Comparison of ENCODE assay signal across 37 cellular contexts in genomic region chr9:18819418-18819817, GRCh38.
"Had no signal": no experiment of that assay in that cellular context is flagged by ENCODE, and none has a peak within 500 bp of the region (broad histone marks: within the 10 kb centered on the region; RNA-seq: fewer than 3 reads in every experiment).

No MANE protein-coding gene starts in this region.

- ATAC-seq: activated naive CD4-positive, alpha-beta T cell treated with anti-CD3 and anti-CD28 coated beads, Interleukin-2, amount 50 U/mL, for 72 hours; activated naive CD8-positive, alpha-beta T cell treated with anti-CD3 and anti-CD28 coated beads, Interleukin-2, amount 50 U/mL, for 24 hours; activated T-cell treated with anti-CD3 and anti-CD28 coated beads, Interleukin-2, amount 50 U/mL, for 4 hours; activated T-cell treated with anti-CD3 and anti-CD28 coated beads, Interleukin-2, amount 50 U/mL, for 72 hours; activated T-helper 17 cell treated with anti-CD3 and anti-CD28 coated beads, Interleukin-2, amount 50 U/mL, for 72 hours; body of pancreas had no signal

- H3K9me3 ChIP-seq: adrenal gland, ascending aorta, body of pancreas, breast epithelium had no signal

- H3K4me1 ChIP-seq: ascending aorta, breast epithelium had no signal

- H3K27me3 ChIP-seq: adrenal gland, ascending aorta, body of pancreas, brain microvascular endothelial cell, breast epithelium, cardiac muscle cell had no signal

- H3K4me3 ChIP-seq: adrenal gland, ascending aorta, body of pancreas, breast epithelium, cardiac muscle cell had no signal

- DNase-seq: activated effector memory CD4-positive, alpha-beta T cell treated with anti-CD3 and anti-CD28 coated beads, Interleukin-2, amount 50 U/mL, for 16 hours; activated effector memory CD4-positive, alpha-beta T cell treated with Interleukin-2 at 50 U/mL for 16 hours; activated gamma-delta T cell; activated gamma-delta T cell treated with Interleukin-2 at 50 U/mL for 16 hours; activated naive CD4-positive, alpha-beta T cell; activated naive CD4-positive, alpha-beta T cell treated with anti-CD3 and anti-CD28 coated beads, Interleukin-2, amount 10 ng/mL, durations not matched to agents 7 days and 5 days; activated naive CD4-positive, alpha-beta T cell treated with anti-CD3 and anti-CD28 coated beads, Interleukin-2, amount 50 U/mL, for 16 hours; activated naive CD4-positive, alpha-beta T cell treated with Interleukin-2 at 50 U/mL for 16 hours; activated naive CD8-positive, alpha-beta T cell treated with anti-CD3 and anti-CD28 coated beads for 36 hours; activated naive CD8-positive, alpha-beta T cell treated with anti-CD3 and anti-CD28 coated beads, Interleukin-2, amount 10 ng/mL, durations not matched to agents 7 days and 5 days; activated naive CD8-positive, alpha-beta T cell treated with anti-CD3 and anti-CD28 coated beads, Interleukin-2, amount 50 U/mL, for 24 hours; activated T-cell treated with anti-CD3 and anti-CD28 coated beads for 4 hours; activated T-cell treated with anti-CD3 and anti-CD28 coated beads, Interleukin-2, amount 50 U/mL, for 1 hour; activated T-cell treated with anti-CD3 and anti-CD28 coated beads, Interleukin-2, amount 50 U/mL, for 24 hours; activated T-cell treated with anti-CD3 and anti-CD28 coated beads, Interleukin-2, amount 50 U/mL, for 4 hours; activated T-cell treated with anti-CD3 and anti-CD28 coated beads, Interleukin-2, amount 50 U/mL, for 48 hours; activated T-cell treated with anti-CD3 and anti-CD28 coated beads, Interleukin-2, amount 50 U/mL, for 72 hours; adrenal gland; amniotic stem cell; amygdala; anterior cingulate cortex; aorta; body of pancreas; brain microvascular endothelial cell; central memory CD4-positive, alpha-beta T cell; cerebellar nuclear complex had no signal

- H3K36me3 ChIP-seq: adrenal gland, breast epithelium, cardiac muscle cell had no signal

- H3K4me3 Mint-ChIP-seq: activated naive CD4-positive, alpha-beta T cell treated with anti-CD3 and anti-CD28 coated beads, Interleukin-2, amount 10 ng/mL, durations not matched to agents 7 days and 5 days; activated naive CD4-positive, alpha-beta T cell treated with anti-CD3 and anti-CD28 coated beads, Interleukin-2, amount 50 U/mL, for 24 hours; activated naive CD8-positive, alpha-beta T cell; activated naive CD8-positive, alpha-beta T cell treated with anti-CD3 and anti-CD28 coated beads for 36 hours; activated naive CD8-positive, alpha-beta T cell treated with anti-CD3 and anti-CD28 coated beads, Interleukin-2, amount 10 ng/mL, durations not matched to agents 7 days and 5 days; activated naive CD8-positive, alpha-beta T cell treated with anti-CD3 and anti-CD28 coated beads, Interleukin-2, amount 50 U/mL, for 24 hours; activated T-cell treated with anti-CD3 and anti-CD28 coated beads, Interleukin-2, amount 50 U/mL, for 24 hours; activated T-cell treated with anti-CD3 and anti-CD28 coated beads, Interleukin-2, amount 50 U/mL, for 4 hours; activated T-cell treated with anti-CD3 and anti-CD28 coated beads, Interleukin-2, amount 50 U/mL, for 72 hours; activated T-helper 1 cell treated with anti-CD3 and anti-CD28 coated beads, Interleukin-12 subunit alpha, Interleukin-12 subunit beta, Interleukin-2, Interleukin-4 antibody, amounts not matched to agents 30 ng/mL and 10 ng/mL and 1 ng/mL, durations not matched to agents 14 hours and 24 hours and 36 hours; activated T-helper 17 cell treated with anti-CD3 and anti-CD28 coated beads, Interleukin-2, amount 50 U/mL, for 72 hours; brain; central memory CD8-positive, alpha-beta T cell had no signal

- H3K36me3 Mint-ChIP-seq: activated naive CD4-positive, alpha-beta T cell treated with anti-CD3 and anti-CD28 coated beads, Interleukin-2, amount 10 ng/mL, durations not matched to agents 7 days and 5 days; activated naive CD4-positive, alpha-beta T cell treated with anti-CD3 and anti-CD28 coated beads, Interleukin-2, amount 50 U/mL, for 24 hours; activated naive CD4-positive, alpha-beta T cell treated with anti-CD3 and anti-CD28 coated beads, Interleukin-2, amount 50 U/mL, for 72 hours; activated naive CD8-positive, alpha-beta T cell; activated naive CD8-positive, alpha-beta T cell treated with anti-CD3 and anti-CD28 coated beads for 36 hours; activated naive CD8-positive, alpha-beta T cell treated with anti-CD3 and anti-CD28 coated beads, Interleukin-2, amount 10 ng/mL, durations not matched to agents 7 days and 5 days; brain had no signal

- H3K27me3 Mint-ChIP-seq: activated naive CD8-positive, alpha-beta T cell; activated naive CD8-positive, alpha-beta T cell treated with anti-CD3 and anti-CD28 coated beads, Interleukin-2, amount 50 U/mL, for 24 hours had no signal

- H3K9me3 Mint-ChIP-seq: activated naive CD4-positive, alpha-beta T cell treated with anti-CD3 and anti-CD28 coated beads, Interleukin-2, amount 10 ng/mL, durations not matched to agents 7 days and 5 days; activated naive CD4-positive, alpha-beta T cell treated with anti-CD3 and anti-CD28 coated beads, Interleukin-2, amount 50 U/mL, for 24 hours; activated naive CD4-positive, alpha-beta T cell treated with anti-CD3 and anti-CD28 coated beads, Interleukin-2, amount 50 U/mL, for 72 hours; activated naive CD8-positive, alpha-beta T cell treated with anti-CD3 and anti-CD28 coated beads for 36 hours; activated naive CD8-positive, alpha-beta T cell treated with anti-CD3 and anti-CD28 coated beads, Interleukin-2, amount 50 U/mL, for 24 hours; activated T-cell treated with anti-CD3 and anti-CD28 coated beads, Interleukin-2, amount 50 U/mL, for 24 hours; activated T-cell treated with anti-CD3 and anti-CD28 coated beads, Interleukin-2, amount 50 U/mL, for 4 hours; activated T-cell treated with anti-CD3 and anti-CD28 coated beads, Interleukin-2, amount 50 U/mL, for 72 hours; activated T-helper 1 cell treated with anti-CD3 and anti-CD28 coated beads, Interleukin-12 subunit alpha, Interleukin-12 subunit beta, Interleukin-2, Interleukin-4 antibody, amounts not matched to agents 30 ng/mL and 10 ng/mL and 1 ng/mL, durations not matched to agents 14 hours and 24 hours and 36 hours; activated T-helper 17 cell treated with anti-CD3 and anti-CD28 coated beads, Interleukin-2, amount 50 U/mL, for 72 hours; activated T-helper 2 cell treated with anti-CD3 and anti-CD28 coated beads, Interferon-gamma antibody, Interleukin-2, Interleukin-4, amounts not matched to agents 10 μg/mL and 5 μg/mL and 100 μg/mL, durations not matched to agents 14 hours and 24 hours and 36 hours; central memory CD8-positive, alpha-beta T cell had no signal

- H3K27ac ChIP-seq: adrenal gland, ascending aorta, body of pancreas, brain microvascular endothelial cell, breast epithelium, cardiac muscle cell had no signal

- H3K27ac Mint-ChIP-seq: activated naive CD4-positive, alpha-beta T cell treated with anti-CD3 and anti-CD28 coated beads, Interleukin-2, amount 10 ng/mL, durations not matched to agents 7 days and 5 days; activated naive CD4-positive, alpha-beta T cell treated with anti-CD3 and anti-CD28 coated beads, Interleukin-2, amount 50 U/mL, for 24 hours; activated naive CD4-positive, alpha-beta T cell treated with anti-CD3 and anti-CD28 coated beads, Interleukin-2, amount 50 U/mL, for 72 hours; activated naive CD8-positive, alpha-beta T cell; activated naive CD8-positive, alpha-beta T cell treated with anti-CD3 and anti-CD28 coated beads for 36 hours; activated naive CD8-positive, alpha-beta T cell treated with anti-CD3 and anti-CD28 coated beads, Interleukin-2, amount 10 ng/mL, durations not matched to agents 7 days and 5 days; activated naive CD8-positive, alpha-beta T cell treated with anti-CD3 and anti-CD28 coated beads, Interleukin-2, amount 50 U/mL, for 24 hours; activated T-cell treated with anti-CD3 and anti-CD28 coated beads, Interleukin-2, amount 50 U/mL, for 24 hours; activated T-cell treated with anti-CD3 and anti-CD28 coated beads, Interleukin-2, amount 50 U/mL, for 72 hours; activated T-helper 1 cell treated with anti-CD3 and anti-CD28 coated beads, Interleukin-12 subunit alpha, Interleukin-12 subunit beta, Interleukin-2, Interleukin-4 antibody, amounts not matched to agents 30 ng/mL and 10 ng/mL and 1 ng/mL, durations not matched to agents 14 hours and 24 hours and 36 hours; activated T-helper 17 cell treated with anti-CD3 and anti-CD28 coated beads, Interleukin-2, amount 50 U/mL, for 72 hours; activated T-helper 2 cell treated with anti-CD3 and anti-CD28 coated beads, Interferon-gamma antibody, Interleukin-2, Interleukin-4, amounts not matched to agents 10 μg/mL and 5 μg/mL and 100 μg/mL, durations not matched to agents 14 hours and 24 hours and 36 hours; brain had no signal

- H3K4me1 Mint-ChIP-seq: activated naive CD4-positive, alpha-beta T cell treated with anti-CD3 and anti-CD28 coated beads, Interleukin-2, amount 50 U/mL, for 24 hours; activated naive CD8-positive, alpha-beta T cell treated with anti-CD3 and anti-CD28 coated beads for 36 hours; activated naive CD8-positive, alpha-beta T cell treated with anti-CD3 and anti-CD28 coated beads, Interleukin-2, amount 10 ng/mL, durations not matched to agents 7 days and 5 days; activated naive CD8-positive, alpha-beta T cell treated with anti-CD3 and anti-CD28 coated beads, Interleukin-2, amount 50 U/mL, for 24 hours; activated T-helper 17 cell treated with anti-CD3 and anti-CD28 coated beads, Interleukin-2, amount 50 U/mL, for 72 hours; central memory CD8-positive, alpha-beta T cell had no signal
